Comparison of ENCODE assay signal across 26 cellular contexts in genomic region chr10:103246328-103246727, GRCh38. TPM values are rescaled to one million over a fixed set of nuclear protein-coding genes. Genes with fewer than 3 reads are reported as not detected.
A peak's percentile ranks its signal among the peaks of the same experiment; 100 is the strongest.
DNase-seq lines count a peak whose midpoint lies in the region; ATAC-seq and TF ChIP-seq lines count a peak whose summit lies in the region.
"Had no signal": no experiment of that assay in that cellular context is flagged by ENCODE, and none has a peak within 500 bp of the region (broad histone marks: within the 10 kb centered on the region; RNA-seq: fewer than 3 reads in every experiment).

No MANE protein-coding gene starts in this region.

- H3K4me3 ChIP-seq in AG04450 (ENCODE audit: low read depth, low read length) (no peak overlapping the region), WI38 (ENCODE audit: low read depth, low read length) (no peak overlapping the region), fibroblast of pulmonary artery (replicated peaks; ENCODE audit: low read depth, low read length) (no peak overlapping the region)
- H3K4me3 ChIP-seq: tibial artery had no signal

- H3K27ac ChIP-seq in AG04450 (ENCODE audit: low read depth, low read length) = no peak overlapping the region
- H3K27ac ChIP-seq: tibial artery had no signal

- CTCF ChIA-PET in AG04450 (lab: Charles Lee) = interaction anchor here (0.6 kb wide), 1 partner anchor 286 kb away, joined by 4 read pairs; no protein-coding TSS in a partner anchor

- H3K9me3 ChIP-seq in AG04450 (ENCODE audit: control insufficient read depth, insufficient read depth, low read length) = no peaks in the 10 kb centered on the region
- H3K9me3 ChIP-seq: Caco-2, tibial artery had no signal

- TF ChIP-seq CTCF in AG04450 (IDR thresholded peaks at IDR 0.05; ENCODE audit: low read depth, low read length) = 0 out of 2 replicates have a peak, but pooled peaks have one; percentile 16
- peak; percentile 11; the same call in 1 of the 2 replicates for TF ChIP-seq CTCF in WI38 (IDR thresholded peaks at IDR 0.05; ENCODE audit: low read depth, low read length)
- peak; percentile 26 for TF ChIP-seq CTCF in fibroblast of pulmonary artery (IDR thresholded peaks at IDR 0.05; ENCODE audit: low read length, missing control alignments)

- peak; percentile 33; the same call in 1 of the 2 replicates for TF ChIP-seq RAD21 in Ishikawa (IDR thresholded peaks at IDR 0.05; ENCODE audit: low read depth)

- in situ Hi-C loops in G401 (cut with HindIII; ENCODE audit: low sequenced_read_pairs) = no loop called here

- ATAC-seq in GM18511 (IDR thresholded peaks at IDR 0.05; ENCODE audit: unreplicated experiment) = no peak
- ATAC-seq: esophagus mucosa, left colon, natural killer cell had no signal

- TF ChIP-seq EP300 in Ishikawa (IDR thresholded peaks at IDR 0.05; ENCODE audit: borderline replicate concordance) = no peak

- POLR2A ChIA-PET in AG04450 (lab: Yijun Ruan, JAX) = no interaction called here

- DNase-seq in AG04450 (ENCODE audit: low read depth, low spot score) (no peak), fibroblast of pulmonary artery (ENCODE audit: low read depth) (no peak), G401 (ENCODE audit: low spot score) (no peak), SHP77 treated with DMSO at 0.1 percent for 48 hours (lab: John Stamatoyannopoulos, UW) (no peak)
- DNase-seq in activated effector memory CD4-positive, alpha-beta T cell treated with Interleukin-2 at 50 U/mL for 16 hours = no peak
- DNase-seq: activated CD4-positive, alpha-beta T cell treated with anti-CD3 and anti-CD28 coated beads, Interleukin-2, amount 10 ng/mL, durations not matched to agents 7 days and 5 days; AML-193; Caco-2; glutamatergic neuron; H7; KG1; left colon; natural killer cell; NCI-H1092 treated with DMSO at 0.1 percent for 48 hours; NCI-H2029; NCI-H510A; Right ventricle myocardium superior; stimulated activated naive CD4-positive, alpha-beta T cell; T-helper 1 cell; tibial artery had no signal

- H3K27me3 ChIP-seq in AG04450 (ENCODE audit: control insufficient read depth, insufficient read depth, low read length) = peaks cover 4% of the 10 kb centered on the region
- H3K27me3 ChIP-seq: tibial artery had no signal

TF ChIP-seq in Ishikawa, 13 proteins besides CTCF, POLR2A, EP300 and RAD21:
- no peak for TF ChIP-seq ZBTB7A (IDR thresholded peaks at IDR 0.05; ENCODE audit: low read depth)
- no peak for TF ChIP-seq USF1 (IDR thresholded peaks at IDR 0.05)
- no peak for TF ChIP-seq CREB1 (IDR thresholded peaks at IDR 0.05; ENCODE audit: low read depth)
- no peak for TF ChIP-seq TEAD4 (IDR thresholded peaks at IDR 0.05)
- no peak for TF ChIP-seq TAF1 (IDR thresholded peaks at IDR 0.05; ENCODE audit: low read depth)
- no peak for TF ChIP-seq NFIC (IDR thresholded peaks at IDR 0.05)
- no peak for TF ChIP-seq TCF12 (IDR thresholded peaks at IDR 0.05; ENCODE audit: low read depth)
- no peak for TF ChIP-seq REST (IDR thresholded peaks at IDR 0.05; ENCODE audit: low read depth)

RNA-seq across cellular contexts. Expression of gene RPEL1, which starts 0.6 kb away (rescaled TPM):
- polyA plus RNA-seq in AG04450 (2011; rRNA removed) = 0.15 and 0.20 TPM in 2 replicates
- polyA minus RNA-seq in AG04450 (2011; rRNA and poly(A)+ RNA removed) = not detected in 2 replicates
- 0.03 and 0.06 TPM in 2 replicates for total RNA-seq in G401 (2014; rRNA removed; shearing (Covaris generic))
- total RNA-seq: activated CD4-positive, alpha-beta T cell treated with anti-CD3 and anti-CD28 coated beads, Interleukin-2, amount 10 ng/mL, durations not matched to agents 7 days and 5 days; activated T-helper 2 cell treated with anti-CD3 and anti-CD28 coated beads, Interferon-gamma antibody, Interleukin-2, Interleukin-4, amounts not matched to agents 10 μg/mL and 5 μg/mL and 100 μg/mL, durations not matched to agents 14 hours and 24 hours and 36 hours; Caco-2; cardiac septum; esophagus mucosa; H7; left colon; natural killer cell; Right ventricle myocardium superior had no signal

RNA-seq across cellular contexts. Expression of gene INA, which starts 30.6 kb away (rescaled TPM):
- 5.2 and 6.6 TPM in 2 replicates for polyA plus RNA-seq in AG04450 (2011; rRNA removed)
- polyA minus RNA-seq in AG04450 (2011; rRNA and poly(A)+ RNA removed) = 2.0 and 3.1 TPM in 2 replicates
- 26.6 and 41.8 TPM in 2 replicates for total RNA-seq in G401 (2014; rRNA removed; shearing (Covaris generic))
- total RNA-seq: natural killer cell, Right ventricle myocardium superior had no signal

RNA-seq across cellular contexts. Expression of gene NT5C2, which starts 53.3 kb away (rescaled TPM):
- 94.5 and 117 TPM in 2 replicates for polyA plus RNA-seq in AG04450 (2011; rRNA removed)
- polyA minus RNA-seq in AG04450 (2011; rRNA and poly(A)+ RNA removed) = 53.3 and 63.3 TPM in 2 replicates
- 71.2 and 121 TPM in 2 replicates for total RNA-seq in G401 (2014; rRNA removed; shearing (Covaris generic))
